ENCODE assay signal across 1 cellular context in the genomic region with DNA sequence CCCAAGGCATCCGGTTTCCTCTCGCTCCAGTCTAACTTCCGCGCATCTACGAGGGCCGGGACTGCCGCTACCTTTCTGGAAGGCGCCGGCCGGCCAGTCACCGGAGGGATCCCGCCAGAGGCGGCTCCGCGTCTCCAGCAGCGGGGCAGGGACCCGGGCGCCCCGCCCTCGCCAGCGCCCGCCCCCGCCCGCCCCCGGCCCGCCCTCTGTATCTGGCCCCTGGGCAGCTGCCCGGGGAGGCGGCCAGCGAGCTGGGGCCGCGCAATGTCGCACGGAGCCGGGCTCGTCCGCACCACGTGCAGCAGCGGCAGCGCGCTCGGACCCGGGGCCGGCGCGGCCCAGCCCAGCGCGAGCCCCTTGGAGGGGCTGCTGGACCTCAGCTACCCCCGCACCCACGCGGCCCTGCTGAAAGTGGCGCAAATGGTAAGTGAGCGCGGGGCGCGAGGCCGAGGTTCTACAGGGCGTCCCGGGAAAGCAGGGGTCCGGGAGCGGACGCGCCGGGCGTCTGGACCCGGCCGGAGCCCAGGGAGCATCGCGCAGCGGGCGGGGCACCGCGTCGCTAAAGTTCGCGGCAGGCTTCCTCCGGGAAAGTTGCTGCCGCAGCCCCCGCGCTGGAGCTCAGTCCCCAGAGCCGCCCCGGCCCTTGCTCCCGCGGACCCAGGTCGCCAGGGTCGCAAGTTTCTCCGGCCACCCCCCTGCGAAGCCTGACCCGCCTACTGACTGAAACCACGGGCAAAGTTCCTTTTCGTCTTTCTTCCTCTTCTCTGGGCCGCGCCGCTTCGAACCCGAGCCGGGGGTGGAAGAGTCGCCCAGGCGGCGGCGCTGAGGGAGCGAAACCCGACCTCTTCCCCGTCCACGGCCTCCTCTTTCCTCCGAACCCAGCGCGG.
A peak's percentile ranks its signal among the peaks of the same experiment; 100 is the strongest.
TF ChIP-seq lines count a peak whose summit lies in the region.

A gene with protein sequence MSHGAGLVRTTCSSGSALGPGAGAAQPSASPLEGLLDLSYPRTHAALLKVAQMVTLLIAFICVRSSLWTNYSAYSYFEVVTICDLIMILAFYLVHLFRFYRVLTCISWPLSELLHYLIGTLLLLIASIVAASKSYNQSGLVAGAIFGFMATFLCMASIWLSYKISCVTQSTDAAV (plus strand): TSS at position 211 of the 887 bp plus-strand sequence. CDS start 54 bp downstream, at position 265.

TF ChIP-seq in GM12878, 131 proteins besides CTCF, POLR2A, EP300 and RAD21 (continued from another document and continues in another):
- TF ChIP-seq, protein P1, sequence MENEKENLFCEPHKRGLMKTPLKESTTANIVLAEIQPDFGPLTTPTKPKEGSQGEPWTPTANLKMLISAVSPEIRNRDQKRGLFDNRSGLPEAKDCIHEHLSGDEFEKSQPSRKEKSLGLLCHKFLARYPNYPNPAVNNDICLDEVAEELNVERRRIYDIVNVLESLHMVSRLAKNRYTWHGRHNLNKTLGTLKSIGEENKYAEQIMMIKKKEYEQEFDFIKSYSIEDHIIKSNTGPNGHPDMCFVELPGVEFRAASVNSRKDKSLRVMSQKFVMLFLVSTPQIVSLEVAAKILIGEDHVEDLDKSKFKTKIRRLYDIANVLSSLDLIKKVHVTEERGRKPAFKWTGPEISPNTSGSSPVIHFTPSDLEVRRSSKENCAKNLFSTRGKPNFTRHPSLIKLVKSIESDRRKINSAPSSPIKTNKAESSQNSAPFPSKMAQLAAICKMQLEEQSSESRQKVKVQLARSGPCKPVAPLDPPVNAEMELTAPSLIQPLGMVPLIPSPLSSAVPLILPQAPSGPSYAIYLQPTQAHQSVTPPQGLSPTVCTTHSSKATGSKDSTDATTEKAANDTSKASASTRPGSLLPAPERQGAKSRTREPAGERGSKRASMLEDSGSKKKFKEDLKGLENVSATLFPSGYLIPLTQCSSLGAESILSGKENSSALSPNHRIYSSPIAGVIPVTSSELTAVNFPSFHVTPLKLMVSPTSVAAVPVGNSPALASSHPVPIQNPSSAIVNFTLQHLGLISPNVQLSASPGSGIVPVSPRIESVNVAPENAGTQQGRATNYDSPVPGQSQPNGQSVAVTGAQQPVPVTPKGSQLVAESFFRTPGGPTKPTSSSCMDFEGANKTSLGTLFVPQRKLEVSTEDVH (IDR thresholded peaks at IDR 0.05; ENCODE audit: low read depth, partially characterized antibody): no peak
- TF ChIP-seq CBX5 (IDR thresholded peaks at IDR 0.05; ENCODE audit: low read depth): no peak
- TF ChIP-seq CREM (IDR thresholded peaks at IDR 0.05; ENCODE audit: low read depth): 0 out of 2 replicates have a peak, but pooled peaks have one; percentile 30
- no peak for TF ChIP-seq GABPA (IDR thresholded peaks at IDR 0.05; ENCODE audit: low read depth)
- no peak for TF ChIP-seq RCOR1 (conservative IDR thresholded peaks at IDR 0.05; ENCODE audit: low read depth, low read length)
- TF ChIP-seq CREB1 (IDR thresholded peaks at IDR 0.05; ENCODE audit: low read depth): no peak
- TF ChIP-seq ZNF274 (IDR thresholded peaks at IDR 0.05; ENCODE audit: insufficient read depth, insufficient read length): no peak
- TF ChIP-seq CHD4 (IDR thresholded peaks at IDR 0.05): no peak
- TF ChIP-seq JUNB (IDR thresholded peaks at IDR 0.05): no peak
- TF ChIP-seq, protein P2, sequence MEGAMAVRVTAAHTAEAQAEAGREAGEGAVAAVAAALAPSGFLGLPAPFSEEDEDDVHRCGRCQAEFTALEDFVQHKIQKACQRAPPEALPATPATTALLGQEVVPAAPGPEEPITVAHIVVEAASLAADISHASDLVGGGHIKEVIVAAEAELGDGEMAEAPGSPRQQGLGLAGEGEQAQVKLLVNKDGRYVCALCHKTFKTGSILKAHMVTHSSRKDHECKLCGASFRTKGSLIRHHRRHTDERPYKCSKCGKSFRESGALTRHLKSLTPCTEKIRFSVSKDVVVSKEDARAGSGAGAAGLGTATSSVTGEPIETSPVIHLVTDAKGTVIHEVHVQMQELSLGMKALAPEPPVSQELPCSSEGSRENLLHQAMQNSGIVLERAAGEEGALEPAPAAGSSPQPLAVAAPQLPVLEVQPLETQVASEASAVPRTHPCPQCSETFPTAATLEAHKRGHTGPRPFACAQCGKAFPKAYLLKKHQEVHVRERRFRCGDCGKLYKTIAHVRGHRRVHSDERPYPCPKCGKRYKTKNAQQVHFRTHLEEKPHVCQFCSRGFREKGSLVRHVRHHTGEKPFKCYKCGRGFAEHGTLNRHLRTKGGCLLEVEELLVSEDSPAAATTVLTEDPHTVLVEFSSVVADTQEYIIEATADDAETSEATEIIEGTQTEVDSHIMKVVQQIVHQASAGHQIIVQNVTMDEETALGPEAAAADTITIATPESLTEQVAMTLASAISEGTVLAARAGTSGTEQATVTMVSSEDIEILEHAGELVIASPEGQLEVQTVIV (IDR thresholded peaks at IDR 0.05; ENCODE audit: borderline replicate concordance, partially characterized antibody): no peak
- peak; percentile 81; the same call in 1 of the 2 replicates for TF ChIP-seq GATAD2B (conservative IDR thresholded peaks at IDR 0.05; ENCODE audit: low read depth)
- TF ChIP-seq, protein P3, sequence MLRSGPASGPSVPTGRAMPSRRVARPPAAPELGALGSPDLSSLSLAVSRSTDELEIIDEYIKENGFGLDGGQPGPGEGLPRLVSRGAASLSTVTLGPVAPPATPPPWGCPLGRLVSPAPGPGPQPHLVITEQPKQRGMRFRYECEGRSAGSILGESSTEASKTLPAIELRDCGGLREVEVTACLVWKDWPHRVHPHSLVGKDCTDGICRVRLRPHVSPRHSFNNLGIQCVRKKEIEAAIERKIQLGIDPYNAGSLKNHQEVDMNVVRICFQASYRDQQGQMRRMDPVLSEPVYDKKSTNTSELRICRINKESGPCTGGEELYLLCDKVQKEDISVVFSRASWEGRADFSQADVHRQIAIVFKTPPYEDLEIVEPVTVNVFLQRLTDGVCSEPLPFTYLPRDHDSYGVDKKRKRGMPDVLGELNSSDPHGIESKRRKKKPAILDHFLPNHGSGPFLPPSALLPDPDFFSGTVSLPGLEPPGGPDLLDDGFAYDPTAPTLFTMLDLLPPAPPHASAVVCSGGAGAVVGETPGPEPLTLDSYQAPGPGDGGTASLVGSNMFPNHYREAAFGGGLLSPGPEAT (IDR thresholded peaks at IDR 0.05; ENCODE audit: low read depth): no peak
- TF ChIP-seq NFXL1 (IDR thresholded peaks at IDR 0.05; ENCODE audit: borderline replicate concordance): no peak
- TF ChIP-seq, protein P4, sequence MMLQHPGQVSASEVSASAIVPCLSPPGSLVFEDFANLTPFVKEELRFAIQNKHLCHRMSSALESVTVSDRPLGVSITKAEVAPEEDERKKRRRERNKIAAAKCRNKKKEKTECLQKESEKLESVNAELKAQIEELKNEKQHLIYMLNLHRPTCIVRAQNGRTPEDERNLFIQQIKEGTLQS (IDR thresholded peaks at IDR 0.05; ENCODE audit: borderline replicate concordance, extremely low read depth, low read depth, low read length): no peak
- no peak for TF ChIP-seq MYB (IDR thresholded peaks at IDR 0.05; ENCODE audit: borderline replicate concordance, low read depth, low read length)
- TF ChIP-seq CBX3 (IDR thresholded peaks at IDR 0.05; ENCODE audit: borderline replicate concordance, low read depth): no peak
- no peak for TF ChIP-seq HDAC2 (IDR thresholded peaks at IDR 0.05)
- no peak for TF ChIP-seq KLF5 (IDR thresholded peaks at IDR 0.05; ENCODE audit: partially characterized antibody)
- no peak for TF ChIP-seq KAT2A (conservative IDR thresholded peaks at IDR 0.05; ENCODE audit: control insufficient read depth, low read depth, low read length)
- no peak for TF ChIP-seq YY1 (IDR thresholded peaks at IDR 0.05; ENCODE audit: low read depth, low read length)
- TF ChIP-seq TCF7 (IDR thresholded peaks at IDR 0.05; ENCODE audit: borderline replicate concordance): no peak
- TF ChIP-seq, protein P5, sequence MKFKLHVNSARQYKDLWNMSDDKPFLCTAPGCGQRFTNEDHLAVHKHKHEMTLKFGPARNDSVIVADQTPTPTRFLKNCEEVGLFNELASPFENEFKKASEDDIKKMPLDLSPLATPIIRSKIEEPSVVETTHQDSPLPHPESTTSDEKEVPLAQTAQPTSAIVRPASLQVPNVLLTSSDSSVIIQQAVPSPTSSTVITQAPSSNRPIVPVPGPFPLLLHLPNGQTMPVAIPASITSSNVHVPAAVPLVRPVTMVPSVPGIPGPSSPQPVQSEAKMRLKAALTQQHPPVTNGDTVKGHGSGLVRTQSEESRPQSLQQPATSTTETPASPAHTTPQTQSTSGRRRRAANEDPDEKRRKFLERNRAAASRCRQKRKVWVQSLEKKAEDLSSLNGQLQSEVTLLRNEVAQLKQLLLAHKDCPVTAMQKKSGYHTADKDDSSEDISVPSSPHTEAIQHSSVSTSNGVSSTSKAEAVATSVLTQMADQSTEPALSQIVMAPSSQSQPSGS (IDR thresholded peaks at IDR 0.05; ENCODE audit: low read length): no peak
- TF ChIP-seq SMC3 (IDR thresholded peaks at IDR 0.05; ENCODE audit: borderline replicate concordance, low read length): no peak
- TF ChIP-seq, protein P6, sequence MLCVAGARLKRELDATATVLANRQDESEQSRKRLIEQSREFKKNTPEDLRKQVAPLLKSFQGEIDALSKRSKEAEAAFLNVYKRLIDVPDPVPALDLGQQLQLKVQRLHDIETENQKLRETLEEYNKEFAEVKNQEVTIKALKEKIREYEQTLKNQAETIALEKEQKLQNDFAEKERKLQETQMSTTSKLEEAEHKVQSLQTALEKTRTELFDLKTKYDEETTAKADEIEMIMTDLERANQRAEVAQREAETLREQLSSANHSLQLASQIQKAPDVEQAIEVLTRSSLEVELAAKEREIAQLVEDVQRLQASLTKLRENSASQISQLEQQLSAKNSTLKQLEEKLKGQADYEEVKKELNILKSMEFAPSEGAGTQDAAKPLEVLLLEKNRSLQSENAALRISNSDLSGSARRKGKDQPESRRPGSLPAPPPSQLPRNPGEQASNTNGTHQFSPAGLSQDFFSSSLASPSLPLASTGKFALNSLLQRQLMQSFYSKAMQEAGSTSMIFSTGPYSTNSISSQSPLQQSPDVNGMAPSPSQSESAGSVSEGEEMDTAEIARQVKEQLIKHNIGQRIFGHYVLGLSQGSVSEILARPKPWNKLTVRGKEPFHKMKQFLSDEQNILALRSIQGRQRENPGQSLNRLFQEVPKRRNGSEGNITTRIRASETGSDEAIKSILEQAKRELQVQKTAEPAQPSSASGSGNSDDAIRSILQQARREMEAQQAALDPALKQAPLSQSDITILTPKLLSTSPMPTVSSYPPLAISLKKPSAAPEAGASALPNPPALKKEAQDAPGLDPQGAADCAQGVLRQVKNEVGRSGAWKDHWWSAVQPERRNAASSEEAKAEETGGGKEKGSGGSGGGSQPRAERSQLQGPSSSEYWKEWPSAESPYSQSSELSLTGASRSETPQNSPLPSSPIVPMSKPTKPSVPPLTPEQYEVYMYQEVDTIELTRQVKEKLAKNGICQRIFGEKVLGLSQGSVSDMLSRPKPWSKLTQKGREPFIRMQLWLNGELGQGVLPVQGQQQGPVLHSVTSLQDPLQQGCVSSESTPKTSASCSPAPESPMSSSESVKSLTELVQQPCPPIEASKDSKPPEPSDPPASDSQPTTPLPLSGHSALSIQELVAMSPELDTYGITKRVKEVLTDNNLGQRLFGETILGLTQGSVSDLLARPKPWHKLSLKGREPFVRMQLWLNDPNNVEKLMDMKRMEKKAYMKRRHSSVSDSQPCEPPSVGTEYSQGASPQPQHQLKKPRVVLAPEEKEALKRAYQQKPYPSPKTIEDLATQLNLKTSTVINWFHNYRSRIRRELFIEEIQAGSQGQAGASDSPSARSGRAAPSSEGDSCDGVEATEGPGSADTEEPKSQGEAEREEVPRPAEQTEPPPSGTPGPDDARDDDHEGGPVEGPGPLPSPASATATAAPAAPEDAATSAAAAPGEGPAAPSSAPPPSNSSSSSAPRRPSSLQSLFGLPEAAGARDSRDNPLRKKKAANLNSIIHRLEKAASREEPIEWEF (IDR thresholded peaks at IDR 0.05; ENCODE audit: insufficient replicate concordance, low read depth, low read length): no peak
- TF ChIP-seq BMI1 (IDR thresholded peaks at IDR 0.05; ENCODE audit: borderline replicate concordance): no peak
- TF ChIP-seq, protein P7, sequence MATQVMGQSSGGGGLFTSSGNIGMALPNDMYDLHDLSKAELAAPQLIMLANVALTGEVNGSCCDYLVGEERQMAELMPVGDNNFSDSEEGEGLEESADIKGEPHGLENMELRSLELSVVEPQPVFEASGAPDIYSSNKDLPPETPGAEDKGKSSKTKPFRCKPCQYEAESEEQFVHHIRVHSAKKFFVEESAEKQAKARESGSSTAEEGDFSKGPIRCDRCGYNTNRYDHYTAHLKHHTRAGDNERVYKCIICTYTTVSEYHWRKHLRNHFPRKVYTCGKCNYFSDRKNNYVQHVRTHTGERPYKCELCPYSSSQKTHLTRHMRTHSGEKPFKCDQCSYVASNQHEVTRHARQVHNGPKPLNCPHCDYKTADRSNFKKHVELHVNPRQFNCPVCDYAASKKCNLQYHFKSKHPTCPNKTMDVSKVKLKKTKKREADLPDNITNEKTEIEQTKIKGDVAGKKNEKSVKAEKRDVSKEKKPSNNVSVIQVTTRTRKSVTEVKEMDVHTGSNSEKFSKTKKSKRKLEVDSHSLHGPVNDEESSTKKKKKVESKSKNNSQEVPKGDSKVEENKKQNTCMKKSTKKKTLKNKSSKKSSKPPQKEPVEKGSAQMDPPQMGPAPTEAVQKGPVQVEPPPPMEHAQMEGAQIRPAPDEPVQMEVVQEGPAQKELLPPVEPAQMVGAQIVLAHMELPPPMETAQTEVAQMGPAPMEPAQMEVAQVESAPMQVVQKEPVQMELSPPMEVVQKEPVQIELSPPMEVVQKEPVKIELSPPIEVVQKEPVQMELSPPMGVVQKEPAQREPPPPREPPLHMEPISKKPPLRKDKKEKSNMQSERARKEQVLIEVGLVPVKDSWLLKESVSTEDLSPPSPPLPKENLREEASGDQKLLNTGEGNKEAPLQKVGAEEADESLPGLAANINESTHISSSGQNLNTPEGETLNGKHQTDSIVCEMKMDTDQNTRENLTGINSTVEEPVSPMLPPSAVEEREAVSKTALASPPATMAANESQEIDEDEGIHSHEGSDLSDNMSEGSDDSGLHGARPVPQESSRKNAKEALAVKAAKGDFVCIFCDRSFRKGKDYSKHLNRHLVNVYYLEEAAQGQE (IDR thresholded peaks at IDR 0.05; ENCODE audit: low read depth, low read length): no peak
- no peak for TF ChIP-seq SUPT20H (IDR thresholded peaks at IDR 0.05; ENCODE audit: borderline replicate concordance, control insufficient read depth, low read depth, low read length)
- TF ChIP-seq SMARCA5 (IDR thresholded peaks at IDR 0.05): 0 out of 2 replicates have a peak, but pooled peaks have one; percentile 39
- TF ChIP-seq, protein P8, sequence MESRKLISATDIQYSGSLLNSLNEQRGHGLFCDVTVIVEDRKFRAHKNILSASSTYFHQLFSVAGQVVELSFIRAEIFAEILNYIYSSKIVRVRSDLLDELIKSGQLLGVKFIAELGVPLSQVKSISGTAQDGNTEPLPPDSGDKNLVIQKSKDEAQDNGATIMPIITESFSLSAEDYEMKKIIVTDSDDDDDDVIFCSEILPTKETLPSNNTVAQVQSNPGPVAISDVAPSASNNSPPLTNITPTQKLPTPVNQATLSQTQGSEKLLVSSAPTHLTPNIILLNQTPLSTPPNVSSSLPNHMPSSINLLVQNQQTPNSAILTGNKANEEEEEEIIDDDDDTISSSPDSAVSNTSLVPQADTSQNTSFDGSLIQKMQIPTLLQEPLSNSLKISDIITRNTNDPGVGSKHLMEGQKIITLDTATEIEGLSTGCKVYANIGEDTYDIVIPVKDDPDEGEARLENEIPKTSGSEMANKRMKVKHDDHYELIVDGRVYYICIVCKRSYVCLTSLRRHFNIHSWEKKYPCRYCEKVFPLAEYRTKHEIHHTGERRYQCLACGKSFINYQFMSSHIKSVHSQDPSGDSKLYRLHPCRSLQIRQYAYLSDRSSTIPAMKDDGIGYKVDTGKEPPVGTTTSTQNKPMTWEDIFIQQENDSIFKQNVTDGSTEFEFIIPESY (IDR thresholded peaks at IDR 0.05): no peak
- no peak for TF ChIP-seq HDAC6 (IDR thresholded peaks at IDR 0.05; ENCODE audit: unreplicated experiment)
- TF ChIP-seq NR2F1 (conservative IDR thresholded peaks at IDR 0.05): peak; percentile 78
